Comparison of ENCODE assay signal across 1 cellular context in genomic region chr12:37672655-37673260, GRCh38.
TF ChIP-seq lines count a peak whose summit lies in the region.

No MANE protein-coding gene starts in this region.

TF ChIP-seq in GM23338, 12 proteins besides CTCF, POLR2A, EP300 and RAD21 (continued from another document):
- no peak for TF ChIP-seq NANOG (IDR thresholded peaks at IDR 0.05; ENCODE audit: borderline replicate concordance)
- TF ChIP-seq EZH2 (IDR thresholded peaks at IDR 0.05; ENCODE audit: low read depth, unreplicated experiment) = no peak
- TF ChIP-seq ETS1 (IDR thresholded peaks at IDR 0.05) = no peak
- TF ChIP-seq CREB1 (CRISPR knock-in tag; IDR thresholded peaks at IDR 0.05; ENCODE audit: low read depth) = no peak
- no peak for TF ChIP-seq ZNF114 (CRISPR knock-in tag; IDR thresholded peaks at IDR 0.05)
- TF ChIP-seq ZNF462 (CRISPR knock-in tag; IDR thresholded peaks at IDR 0.05) = no peak
- no peak for TF ChIP-seq ZNF331 (CRISPR knock-in tag; IDR thresholded peaks at IDR 0.05; ENCODE audit: low read depth)
- no peak for TF ChIP-seq JUNB (IDR thresholded peaks at IDR 0.05; ENCODE audit: unreplicated experiment)
